Comparison of ENCODE assay signal across 2 cellular contexts in the genomic region with DNA sequence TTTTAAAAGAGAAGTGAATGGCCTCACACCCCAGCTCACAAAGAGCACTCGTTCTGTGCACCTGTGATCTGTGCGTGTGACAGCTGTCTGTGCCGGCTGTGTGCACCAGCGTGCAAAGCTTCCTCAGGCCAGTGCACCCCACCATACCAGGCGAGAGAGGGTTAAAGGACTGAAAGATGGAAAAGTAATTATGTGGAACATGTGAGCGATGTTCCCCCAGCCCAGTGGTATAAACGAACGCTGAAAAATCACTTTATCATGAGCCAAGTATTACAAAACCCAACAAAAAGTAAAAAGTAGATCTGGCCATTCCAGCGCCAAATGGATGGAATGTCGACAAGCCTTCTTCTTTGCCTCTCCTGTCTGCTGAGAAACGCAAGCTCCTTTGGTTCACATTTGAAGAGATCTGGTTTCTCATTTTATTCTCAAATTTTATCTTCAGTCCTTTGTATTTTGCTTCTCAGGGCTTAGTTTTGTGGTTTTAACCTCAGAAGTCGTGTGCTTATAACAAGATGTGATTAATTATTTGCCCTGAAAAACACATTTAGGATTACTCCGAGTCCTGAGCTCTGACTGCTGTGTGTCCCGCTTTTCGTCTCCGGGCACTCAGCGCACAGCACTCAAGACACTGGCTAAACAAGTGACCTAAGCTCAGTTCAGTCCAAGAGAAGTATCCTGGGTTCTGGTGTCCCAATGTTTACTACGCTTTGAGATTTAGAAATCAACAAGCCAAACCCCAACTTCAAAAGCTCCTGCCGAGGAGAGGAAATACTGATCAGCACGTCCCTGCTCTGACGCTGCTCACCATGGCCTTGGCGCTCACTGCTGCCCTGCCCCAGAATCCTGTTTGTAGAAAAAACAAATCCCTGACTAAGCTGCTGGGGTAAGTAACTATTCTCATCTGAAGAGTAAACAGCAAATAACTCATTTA.
TF ChIP-seq lines count a peak whose summit lies in the region.

No MANE protein-coding gene starts in this region.

TF ChIP-seq in IMR-90, 13 proteins besides CTCF, POLR2A, EP300 and RAD21:
- TF ChIP-seq, protein P1, sequence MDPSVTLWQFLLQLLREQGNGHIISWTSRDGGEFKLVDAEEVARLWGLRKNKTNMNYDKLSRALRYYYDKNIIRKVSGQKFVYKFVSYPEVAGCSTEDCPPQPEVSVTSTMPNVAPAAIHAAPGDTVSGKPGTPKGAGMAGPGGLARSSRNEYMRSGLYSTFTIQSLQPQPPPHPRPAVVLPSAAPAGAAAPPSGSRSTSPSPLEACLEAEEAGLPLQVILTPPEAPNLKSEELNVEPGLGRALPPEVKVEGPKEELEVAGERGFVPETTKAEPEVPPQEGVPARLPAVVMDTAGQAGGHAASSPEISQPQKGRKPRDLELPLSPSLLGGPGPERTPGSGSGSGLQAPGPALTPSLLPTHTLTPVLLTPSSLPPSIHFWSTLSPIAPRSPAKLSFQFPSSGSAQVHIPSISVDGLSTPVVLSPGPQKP (IDR thresholded peaks at IDR 0.05; ENCODE audit: borderline replicate concordance, low read depth, low read length): no peak
- no peak for TF ChIP-seq BHLHE40 (IDR thresholded peaks at IDR 0.05; ENCODE audit: low read depth, low read length)
- no peak for TF ChIP-seq RFX5 (IDR thresholded peaks at IDR 0.05; ENCODE audit: low read depth, low read length)
- TF ChIP-seq, protein P2, sequence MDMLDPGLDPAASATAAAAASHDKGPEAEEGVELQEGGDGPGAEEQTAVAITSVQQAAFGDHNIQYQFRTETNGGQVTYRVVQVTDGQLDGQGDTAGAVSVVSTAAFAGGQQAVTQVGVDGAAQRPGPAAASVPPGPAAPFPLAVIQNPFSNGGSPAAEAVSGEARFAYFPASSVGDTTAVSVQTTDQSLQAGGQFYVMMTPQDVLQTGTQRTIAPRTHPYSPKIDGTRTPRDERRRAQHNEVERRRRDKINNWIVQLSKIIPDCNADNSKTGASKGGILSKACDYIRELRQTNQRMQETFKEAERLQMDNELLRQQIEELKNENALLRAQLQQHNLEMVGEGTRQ (IDR thresholded peaks at IDR 0.05; ENCODE audit: low read depth, low read length): no peak
- TF ChIP-seq CHD1 (IDR thresholded peaks at IDR 0.05; ENCODE audit: low read depth, low read length): no peak
- TF ChIP-seq SMC3 (IDR thresholded peaks at IDR 0.05; ENCODE audit: low read depth, low read length): no peak
- TF ChIP-seq MAZ (IDR thresholded peaks at IDR 0.05; ENCODE audit: borderline replicate concordance, low read depth, low read length): no peak
- no peak for TF ChIP-seq RCOR1 (IDR thresholded peaks at IDR 0.05; ENCODE audit: insufficient replicate concordance, low read length)
- TF ChIP-seq FOS (IDR thresholded peaks at IDR 0.05; ENCODE audit: low read depth, low read length): no peak
- no peak for TF ChIP-seq CEBPB (IDR thresholded peaks at IDR 0.05; ENCODE audit: low read depth, low read length)
- no peak for TF ChIP-seq MXI1 (IDR thresholded peaks at IDR 0.05; ENCODE audit: borderline replicate concordance, low read depth, low read length)

TF ChIP-seq in GM23338, 12 proteins besides CTCF, POLR2A, EP300 and RAD21:
- TF ChIP-seq EZH2 (IDR thresholded peaks at IDR 0.05; ENCODE audit: low read depth, unreplicated experiment): no peak
- TF ChIP-seq NANOG (IDR thresholded peaks at IDR 0.05; ENCODE audit: borderline replicate concordance): no peak
- TF ChIP-seq POLR2AphosphoS5 (IDR thresholded peaks at IDR 0.05; ENCODE audit: low read depth): no peak
- TF ChIP-seq ZNF114 (CRISPR knock-in tag; IDR thresholded peaks at IDR 0.05): no peak
- TF ChIP-seq, protein P3, sequence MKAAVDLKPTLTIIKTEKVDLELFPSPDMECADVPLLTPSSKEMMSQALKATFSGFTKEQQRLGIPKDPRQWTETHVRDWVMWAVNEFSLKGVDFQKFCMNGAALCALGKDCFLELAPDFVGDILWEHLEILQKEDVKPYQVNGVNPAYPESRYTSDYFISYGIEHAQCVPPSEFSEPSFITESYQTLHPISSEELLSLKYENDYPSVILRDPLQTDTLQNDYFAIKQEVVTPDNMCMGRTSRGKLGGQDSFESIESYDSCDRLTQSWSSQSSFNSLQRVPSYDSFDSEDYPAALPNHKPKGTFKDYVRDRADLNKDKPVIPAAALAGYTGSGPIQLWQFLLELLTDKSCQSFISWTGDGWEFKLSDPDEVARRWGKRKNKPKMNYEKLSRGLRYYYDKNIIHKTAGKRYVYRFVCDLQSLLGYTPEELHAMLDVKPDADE (IDR thresholded peaks at IDR 0.05): no peak
- TF ChIP-seq EZH2phosphoT487 (IDR thresholded peaks at IDR 0.05; ENCODE audit: unreplicated experiment): no peak
- TF ChIP-seq ZNF331 (CRISPR knock-in tag; IDR thresholded peaks at IDR 0.05; ENCODE audit: low read depth): no peak
- TF ChIP-seq, protein P4, sequence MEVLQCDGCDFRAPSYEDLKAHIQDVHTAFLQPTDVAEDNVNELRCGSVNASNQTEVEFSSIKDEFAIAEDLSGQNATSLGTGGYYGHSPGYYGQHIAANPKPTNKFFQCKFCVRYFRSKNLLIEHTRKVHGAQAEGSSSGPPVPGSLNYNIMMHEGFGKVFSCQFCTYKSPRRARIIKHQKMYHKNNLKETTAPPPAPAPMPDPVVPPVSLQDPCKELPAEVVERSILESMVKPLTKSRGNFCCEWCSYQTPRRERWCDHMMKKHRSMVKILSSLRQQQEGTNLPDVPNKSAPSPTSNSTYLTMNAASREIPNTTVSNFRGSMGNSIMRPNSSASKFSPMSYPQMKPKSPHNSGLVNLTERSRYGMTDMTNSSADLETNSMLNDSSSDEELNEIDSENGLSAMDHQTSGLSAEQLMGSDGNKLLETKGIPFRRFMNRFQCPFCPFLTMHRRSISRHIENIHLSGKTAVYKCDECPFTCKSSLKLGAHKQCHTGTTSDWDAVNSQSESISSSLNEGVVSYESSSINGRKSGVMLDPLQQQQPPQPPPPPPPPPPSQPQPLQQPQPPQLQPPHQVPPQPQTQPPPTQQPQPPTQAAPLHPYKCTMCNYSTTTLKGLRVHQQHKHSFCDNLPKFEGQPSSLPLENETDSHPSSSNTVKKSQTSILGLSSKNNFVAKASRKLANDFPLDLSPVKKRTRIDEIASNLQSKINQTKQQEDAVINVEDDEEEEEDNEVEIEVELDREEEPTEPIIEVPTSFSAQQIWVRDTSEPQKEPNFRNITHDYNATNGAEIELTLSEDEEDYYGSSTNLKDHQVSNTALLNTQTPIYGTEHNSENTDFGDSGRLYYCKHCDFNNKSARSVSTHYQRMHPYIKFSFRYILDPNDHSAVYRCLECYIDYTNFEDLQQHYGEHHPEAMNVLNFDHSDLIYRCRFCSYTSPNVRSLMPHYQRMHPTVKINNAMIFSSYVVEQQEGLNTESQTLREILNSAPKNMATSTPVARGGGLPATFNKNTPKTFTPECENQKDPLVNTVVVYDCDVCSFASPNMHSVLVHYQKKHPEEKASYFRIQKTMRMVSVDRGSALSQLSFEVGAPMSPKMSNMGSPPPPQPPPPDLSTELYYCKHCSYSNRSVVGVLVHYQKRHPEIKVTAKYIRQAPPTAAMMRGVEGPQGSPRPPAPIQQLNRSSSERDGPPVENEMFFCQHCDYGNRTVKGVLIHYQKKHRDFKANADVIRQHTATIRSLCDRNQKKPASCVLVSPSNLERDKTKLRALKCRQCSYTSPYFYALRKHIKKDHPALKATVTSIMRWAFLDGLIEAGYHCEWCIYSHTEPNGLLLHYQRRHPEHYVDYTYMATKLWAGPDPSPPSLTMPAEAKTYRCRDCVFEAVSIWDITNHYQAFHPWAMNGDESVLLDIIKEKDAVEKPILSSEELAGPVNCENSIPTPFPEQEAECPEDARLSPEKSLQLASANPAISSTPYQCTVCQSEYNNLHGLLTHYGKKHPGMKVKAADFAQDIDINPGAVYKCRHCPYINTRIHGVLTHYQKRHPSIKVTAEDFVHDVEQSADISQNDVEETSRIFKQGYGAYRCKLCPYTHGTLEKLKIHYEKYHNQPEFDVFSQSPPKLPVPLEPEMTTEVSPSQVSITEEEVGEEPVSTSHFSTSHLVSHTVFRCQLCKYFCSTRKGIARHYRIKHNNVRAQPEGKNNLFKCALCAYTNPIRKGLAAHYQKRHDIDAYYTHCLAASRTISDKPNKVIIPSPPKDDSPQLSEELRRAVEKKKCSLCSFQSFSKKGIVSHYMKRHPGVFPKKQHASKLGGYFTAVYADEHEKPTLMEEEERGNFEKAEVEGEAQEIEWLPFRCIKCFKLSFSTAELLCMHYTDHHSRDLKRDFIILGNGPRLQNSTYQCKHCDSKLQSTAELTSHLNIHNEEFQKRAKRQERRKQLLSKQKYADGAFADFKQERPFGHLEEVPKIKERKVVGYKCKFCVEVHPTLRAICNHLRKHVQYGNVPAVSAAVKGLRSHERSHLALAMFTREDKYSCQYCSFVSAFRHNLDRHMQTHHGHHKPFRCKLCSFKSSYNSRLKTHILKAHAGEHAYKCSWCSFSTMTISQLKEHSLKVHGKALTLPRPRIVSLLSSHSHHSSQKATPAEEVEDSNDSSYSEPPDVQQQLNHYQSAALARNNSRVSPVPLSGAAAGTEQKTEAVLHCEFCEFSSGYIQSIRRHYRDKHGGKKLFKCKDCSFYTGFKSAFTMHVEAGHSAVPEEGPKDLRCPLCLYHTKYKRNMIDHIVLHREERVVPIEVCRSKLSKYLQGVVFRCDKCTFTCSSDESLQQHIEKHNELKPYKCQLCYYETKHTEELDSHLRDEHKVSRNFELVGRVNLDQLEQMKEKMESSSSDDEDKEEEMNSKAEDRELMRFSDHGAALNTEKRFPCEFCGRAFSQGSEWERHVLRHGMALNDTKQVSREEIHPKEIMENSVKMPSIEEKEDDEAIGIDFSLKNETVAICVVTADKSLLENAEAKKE (CRISPR knock-in tag; IDR thresholded peaks at IDR 0.05): no peak
